In the genomic region with DNA sequence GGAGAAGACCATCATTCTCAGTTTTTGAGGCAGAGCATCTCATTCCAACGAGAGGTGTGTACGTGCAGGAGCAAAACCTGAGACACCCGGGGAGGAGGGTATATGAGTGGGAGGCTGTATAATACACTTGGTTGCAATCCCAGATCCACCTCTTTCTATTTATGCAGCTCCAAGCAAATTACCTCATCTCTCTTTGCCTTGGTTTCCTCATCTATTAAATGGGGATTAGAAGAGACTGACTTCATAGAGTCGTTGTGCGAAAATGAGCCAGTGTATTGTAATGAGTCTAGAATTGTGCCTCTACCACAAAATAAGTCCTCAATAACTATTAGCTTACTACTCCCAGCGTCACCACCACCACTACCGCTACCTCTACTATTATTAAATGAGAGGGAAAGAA, we compare ENCODE assay signal across 14 cellular contexts.
"Had no signal": no experiment of that assay in that cellular context is flagged by ENCODE, and none has a peak within 500 bp of the region (broad histone marks: within the 10 kb centered on the region; RNA-seq: fewer than 3 reads in every experiment).

No MANE protein-coding gene starts in this region.

- H3K9me3 ChIP-seq: neutrophil, right atrium auricular region, upper lobe of left lung had no signal

- H3K27ac ChIP-seq: neutrophil, right atrium auricular region had no signal

- H3K4me1 ChIP-seq: right atrium auricular region had no signal

- FAIRE-seq: colon, small intestine had no signal

- DNase-seq: activated CD4-positive, alpha-beta memory T cell treated with anti-CD3 and anti-CD28 coated beads for 36 hours; activated CD4-positive, CD25-positive, alpha-beta regulatory T cell treated with anti-CD3 and anti-CD28 coated beads, Interleukin-2, amount 50 U/mL, for 72 hours; activated gamma-delta T cell; activated T-cell treated with anti-CD3 and anti-CD28 coated beads, Interleukin-2, amount 50 U/mL, for 48 hours; effector CD4-positive, alpha-beta T cell; naive thymus-derived CD8-positive, alpha-beta T cell; posterior cingulate gyrus; substantia nigra; upper lobe of left lung had no signal

- H3K4me3 ChIP-seq: lung, right atrium auricular region, upper lobe of left lung had no signal

- H3K27me3 ChIP-seq: neutrophil, right atrium auricular region, upper lobe of left lung had no signal

- H3K36me3 ChIP-seq: neutrophil, right atrium auricular region had no signal
